ENCODE assay signal across 8 cellular contexts in the genomic region with DNA sequence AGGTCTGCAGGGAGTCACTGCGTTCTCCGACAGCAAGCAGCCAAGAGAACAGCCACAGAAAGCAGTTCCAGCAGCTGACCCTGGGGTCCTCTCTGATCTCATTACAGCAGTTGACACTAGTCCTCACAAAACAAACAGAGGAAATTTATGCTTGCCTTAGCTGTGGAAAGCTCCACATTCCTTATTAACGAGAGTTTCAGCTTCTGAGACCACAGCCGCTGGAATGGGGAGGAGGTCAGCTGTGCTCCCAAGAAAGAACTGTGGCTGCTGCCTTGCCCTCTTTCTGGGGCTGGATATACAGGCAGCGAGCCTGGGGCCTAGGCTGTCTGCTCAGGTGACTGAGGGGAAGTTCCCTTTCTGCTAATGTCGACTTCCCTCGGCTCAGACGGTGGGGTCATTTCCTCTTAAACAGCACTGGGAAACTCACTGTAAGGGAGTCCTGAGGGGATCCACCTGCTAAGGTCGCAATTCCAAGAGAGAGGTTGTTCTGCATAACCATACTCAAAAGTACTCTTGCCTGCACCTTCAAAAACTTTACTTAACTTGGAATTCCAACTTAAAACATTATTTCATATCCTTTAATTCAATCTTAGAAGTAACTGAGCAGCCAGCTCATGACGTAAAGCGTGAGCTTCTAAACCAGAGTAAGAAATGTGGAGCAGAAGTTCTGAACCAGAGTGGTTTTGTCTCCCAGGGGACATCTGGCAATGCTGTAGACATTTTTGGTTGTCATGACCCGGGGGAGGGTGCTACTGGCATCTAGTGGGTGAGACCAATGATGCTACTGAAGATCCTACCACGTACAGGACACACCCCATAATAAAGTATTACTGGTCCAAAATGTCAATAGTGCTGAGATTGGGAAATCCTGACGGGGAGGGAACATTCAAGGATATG.
DNase-seq lines count a peak whose midpoint lies in the region; ATAC-seq and TF ChIP-seq lines count a peak whose summit lies in the region.

No MANE protein-coding gene starts in this region.

- peaks cover 41% of the 10 kb centered on the region for H3K36me3 Mint-ChIP-seq in activated T-cell treated with anti-CD3 and anti-CD28 coated beads, Interleukin-2, amount 50 U/mL, for 24 hours (ENCODE audit: low read depth)

- H3K36me3 ChIP-seq in A673 (ENCODE audit: insufficient read depth, low read length, poor library complexity, severe bottlenecking): no peaks in the 10 kb centered on the region

- no peaks in the 10 kb centered on the region for H3K9me3 Mint-ChIP-seq in activated T-cell treated with anti-CD3 and anti-CD28 coated beads, Interleukin-2, amount 50 U/mL, for 24 hours

- peaks cover 30% of the 10 kb centered on the region for H3K4me1 ChIP-seq in A673 (ENCODE audit: insufficient read depth, low read length, poor library complexity, severe bottlenecking)

- peak overlapping the region; percentile 35 for H3K4me3 Mint-ChIP-seq in activated T-cell treated with anti-CD3 and anti-CD28 coated beads, Interleukin-2, amount 50 U/mL, for 24 hours

- no peaks in the 10 kb centered on the region for H3K27me3 ChIP-seq in A673 (replicated peaks; ENCODE audit: insufficient read depth, low read depth, low read length, poor library complexity)

- DNase-seq in AG10803 (ENCODE audit: low read depth) (peak; percentile 12), lung microvascular endothelial cell (ENCODE audit: low read depth in 2 of 2) (peak; percentile 27 to 47), ecto neural progenitor cell (ENCODE audit: low spot score) (no peak), HPDE6-E6E7 (ENCODE audit: extremely low spot score) (no peak), A673 (ENCODE audit: low spot score) (no peak)
- no peak for DNase-seq in activated T-cell treated with anti-CD3 and anti-CD28 coated beads, Interleukin-2, amount 50 U/mL, for 24 hours

- CTCF ChIA-PET in A673 (lab: Charles Lee): no interaction called here

- no peak overlapping the region for H3K27ac ChIP-seq in A673 (ENCODE audit: low read depth, low read length, poor library complexity, severe bottlenecking)

- peaks cover 32% of the 10 kb centered on the region for H3K4me1 Mint-ChIP-seq in activated T-cell treated with anti-CD3 and anti-CD28 coated beads, Interleukin-2, amount 50 U/mL, for 24 hours (ENCODE audit: low read depth)

- intact Hi-C loops in A673 (cut with micrococcal nuclease; ENCODE audit: unreplicated experiment): no loop called here

- H3K27me3 Mint-ChIP-seq in activated T-cell treated with anti-CD3 and anti-CD28 coated beads, Interleukin-2, amount 50 U/mL, for 24 hours: no peaks in the 10 kb centered on the region

- POLR2A ChIA-PET in A673 (lab: Charles Lee; ENCODE audit: low non-redundant PET): interaction anchor here (0.6 kb wide), 1 partner anchor 174 kb away, joined by 3 read pairs; no protein-coding TSS in a partner anchor

- H3K4me3 ChIP-seq in AG10803 (ENCODE audit: low read length) (no peak overlapping the region), A673 (ENCODE audit: low read depth, low read length, poor library complexity, severe bottlenecking) (no peak overlapping the region)

- no peak overlapping the region for H3K27ac Mint-ChIP-seq in activated T-cell treated with anti-CD3 and anti-CD28 coated beads, Interleukin-2, amount 50 U/mL, for 24 hours

- BruUV-seq in A673 (replicated peaks; lab: Mats Ljungman, UMichigan): no TSS peak

- TF ChIP-seq CTCF in AG10803 (conservative IDR thresholded peaks at IDR 0.05; ENCODE audit: low read length) (no peak), A673 (conservative IDR thresholded peaks at IDR 0.05; ENCODE audit: low read depth, low read length) (no peak)

- no peaks in the 10 kb centered on the region for H3K9me3 ChIP-seq in A673 (ENCODE audit: low read depth, low read length, poor library complexity, severe bottlenecking)

- peak; percentile 66 for ATAC-seq in GM19351 (IDR thresholded peaks at IDR 0.05; ENCODE audit: unreplicated experiment)
- peak; percentile 57 for ATAC-seq in HG03520 (IDR thresholded peaks at IDR 0.05; ENCODE audit: unreplicated experiment)

Comparison
In these comparisons a context has a peak if more than half of its experiments do, and no peak if none do; other contexts are left out.
1. DNase-seq: peak in AG10803 (single experiment) and lung microvascular endothelial cell (2 of 2); none in activated T-cell treated with anti-CD3 and anti-CD28 coated beads, Interleukin-2, amount 50 U/mL, for 24 hours (single experiment), ecto neural progenitor cell (single experiment), HPDE6-E6E7 (single experiment) and A673 (single experiment).